In the genomic region with DNA sequence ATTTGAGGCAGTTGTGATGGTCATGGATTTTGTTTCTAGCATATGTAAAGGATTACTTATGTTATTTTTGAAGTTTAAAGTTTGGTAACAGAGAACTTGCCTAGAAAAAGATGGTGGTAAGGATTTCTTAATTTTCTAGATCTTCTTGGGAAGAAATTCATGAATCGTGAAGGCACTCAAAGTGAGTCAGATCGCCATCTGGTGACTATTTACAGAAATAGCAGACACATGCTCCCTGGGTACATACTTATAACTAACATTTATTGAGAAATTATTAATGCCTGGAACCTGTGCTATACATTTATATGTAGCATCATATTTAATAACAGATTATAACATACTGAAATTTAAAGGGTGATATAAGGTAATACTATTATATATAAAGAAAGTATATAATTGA, we compare ENCODE assay signal across 1 cellular context.
TF ChIP-seq lines count a peak whose summit lies in the region.

No MANE protein-coding gene starts in this region.

TF ChIP-seq in SK-N-SH treated with all-trans-retinoic acid at 6 μM for 48 hours, 23 proteins besides CTCF, POLR2A, EP300 and RAD21 (continued from another document):
- TF ChIP-seq, protein P1, sequence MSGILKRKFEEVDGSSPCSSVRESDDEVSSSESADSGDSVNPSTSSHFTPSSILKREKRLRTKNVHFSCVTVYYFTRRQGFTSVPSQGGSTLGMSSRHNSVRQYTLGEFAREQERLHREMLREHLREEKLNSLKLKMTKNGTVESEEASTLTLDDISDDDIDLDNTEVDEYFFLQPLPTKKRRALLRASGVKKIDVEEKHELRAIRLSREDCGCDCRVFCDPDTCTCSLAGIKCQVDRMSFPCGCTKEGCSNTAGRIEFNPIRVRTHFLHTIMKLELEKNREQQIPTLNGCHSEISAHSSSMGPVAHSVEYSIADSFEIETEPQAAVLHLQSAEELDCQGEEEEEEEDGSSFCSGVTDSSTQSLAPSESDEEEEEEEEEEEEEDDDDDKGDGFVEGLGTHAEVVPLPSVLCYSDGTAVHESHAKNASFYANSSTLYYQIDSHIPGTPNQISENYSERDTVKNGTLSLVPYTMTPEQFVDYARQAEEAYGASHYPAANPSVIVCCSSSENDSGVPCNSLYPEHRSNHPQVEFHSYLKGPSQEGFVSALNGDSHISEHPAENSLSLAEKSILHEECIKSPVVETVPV (CRISPR knock-in tag; IDR thresholded peaks at IDR 0.05) = no peak
